ENCODE assay signal across 11 cellular contexts in the genomic region with DNA sequence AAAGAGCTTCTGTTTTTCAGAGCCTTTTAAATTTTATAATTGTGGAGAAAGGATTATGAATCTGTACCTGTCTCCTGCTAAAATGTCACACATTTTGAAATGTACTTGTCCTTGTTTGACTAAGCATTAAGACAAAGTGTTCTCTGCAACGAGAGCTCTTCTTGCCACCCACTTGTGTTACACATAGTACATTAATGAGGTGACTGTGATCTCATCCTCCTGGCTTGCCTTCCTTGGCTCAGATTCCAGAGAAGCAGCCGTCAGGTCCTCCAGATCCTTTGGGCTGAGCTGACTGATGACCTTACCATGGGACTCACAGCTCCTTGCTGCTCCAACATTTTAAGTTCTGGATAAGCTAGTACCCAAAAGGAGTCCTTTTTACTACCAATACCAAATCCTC.
DNase-seq lines count a peak whose midpoint lies in the region; ATAC-seq and TF ChIP-seq lines count a peak whose summit lies in the region.
"Had no signal": no experiment of that assay in that cellular context is flagged by ENCODE, and none has a peak within 500 bp of the region (broad histone marks: within the 10 kb centered on the region; RNA-seq: fewer than 3 reads in every experiment).

No MANE protein-coding gene starts in this region.

- peak overlapping the region in 1 of 7 donors; percentile 43 for H3K27ac Mint-ChIP-seq in CD14-positive monocyte

- peak; percentile 93 to 98 (median 97) for ATAC-seq in heart left ventricle

- H3K27me3 Mint-ChIP-seq in CD14-positive monocyte (ENCODE audit: low read depth in 3 of 3): peaks cover 2 to 9% (median 5%) of the 10 kb centered on the region in 3 donors

- no peak for TF ChIP-seq POLR2A in adrenal gland (IDR thresholded peaks at IDR 0.05)
- no peak for TF ChIP-seq POLR2A in heart left ventricle (IDR thresholded peaks at IDR 0.05)
- no peak for TF ChIP-seq POLR2A in thyroid gland (IDR thresholded peaks at IDR 0.05)

- H3K4me1 Mint-ChIP-seq in CD14-positive monocyte: no peaks in the 10 kb centered on the region

- no peaks in the 10 kb centered on the region for H3K27me3 ChIP-seq in adrenal gland
- peaks cover 0 to 4% (median 0%) of the 10 kb centered on the region in 9 donors for H3K27me3 ChIP-seq in heart left ventricle
- H3K27me3 ChIP-seq in thyroid gland: no peaks in the 10 kb centered on the region

- H3K4me3 ChIP-seq in adrenal gland: no peak overlapping the region
- no peak overlapping the region for H3K4me3 ChIP-seq in heart left ventricle
- H3K4me3 ChIP-seq in thyroid gland (replicated peaks in 1 of 3): no peak overlapping the region

- H3K4me3 Mint-ChIP-seq in CD14-positive monocyte: peak overlapping the region in 1 of 2 donors; percentile 24

- H3K4me1 ChIP-seq in adrenal gland (replicated peaks in 1 of 2) (no peaks in the 10 kb centered on the region), heart left ventricle (peaks cover 0 to 14% (median 0%) of the 10 kb centered on the region in 12 donors), thyroid gland (peaks cover 0 to 3% of the 10 kb centered on the region in 2 donors)

- H3K9me3 ChIP-seq in adrenal gland (replicated peaks in 1 of 3) (no peaks in the 10 kb centered on the region), heart left ventricle (peaks cover 0 to 8% (median 0%) of the 10 kb centered on the region in 12 donors), thyroid gland (no peaks in the 10 kb centered on the region)

- peak; percentile 55 for DNase-seq in DMS 273 (lab: John Stamatoyannopoulos, UW; ENCODE audit: unreplicated experiment)
- DNase-seq in DMS 273 treated with DMSO at 0.1 percent for 48 hours (lab: John Stamatoyannopoulos, UW): no peak
- peak in 5 of 7 donors; percentile 14 to 69 (median 30) for DNase-seq in adrenal gland
- DNase-seq in heart left ventricle: peak in 4 of 5 donors; percentile 28 to 82 (median 66)
- DNase-seq in thyroid gland: peak; percentile 6 to 26
- no peak for DNase-seq in CD14-positive monocyte (ENCODE audit: low spot score)
- no peak for DNase-seq in activated gamma-delta T cell treated with Interleukin-2 at 50 U/mL for 16 hours
- no peak for DNase-seq in NCI-H748 (lab: John Stamatoyannopoulos, UW; ENCODE audit: unreplicated experiment)
- DNase-seq: activated T-cell treated with anti-CD3 and anti-CD28 coated beads, Interleukin-2, amount 50 U/mL, for 48 hours; occipital lobe had no signal

- H3K27ac ChIP-seq in adrenal gland (no peak overlapping the region), heart left ventricle (peak overlapping the region in 4 of 12 donors; percentile 16 to 40 (median 32)), thyroid gland (no peak overlapping the region)
- H3K27ac ChIP-seq: 22Rv1 had no signal

- peaks cover 0 to 4% (median 0%) of the 10 kb centered on the region in 7 donors for H3K9me3 Mint-ChIP-seq in CD14-positive monocyte

- no peaks in the 10 kb centered on the region for H3K36me3 Mint-ChIP-seq in CD14-positive monocyte

- intact Hi-C loops in adrenal gland (cut with DNase I) (no loop called here), heart left ventricle (cut with DNase I) (loop anchor here in 1 of 10 donors (10.0 kb wide), 1 partner anchor 182 kb away; a partner anchor contains a TSS), thyroid gland (cut with DNase I) (no loop called here), CD14-positive monocyte (cut with micrococcal nuclease) (no loop called here)

- TF ChIP-seq CTCF in adrenal gland (IDR thresholded peaks at IDR 0.05) (no peak), heart left ventricle (IDR thresholded peaks at IDR 0.05) (no peak), thyroid gland (IDR thresholded peaks at IDR 0.05) (no peak), CD14-positive monocyte (IDR thresholded peaks at IDR 0.05) (no peak)

- WGBS in adrenal gland, 4 donors: 29 to 31% (median 30%) methylated on average over 2 of the region's 2 CpGs
- WGBS in heart left ventricle, 4 donors: 3 to 24% (median 19%) methylated on average over 2 of the region's 2 CpGs
- WGBS in thyroid gland, 2 donors: 12 to 29% methylated on average over 2 of the region's 2 CpGs

- H3K36me3 ChIP-seq in adrenal gland (replicated peaks in 1 of 2): no peaks in the 10 kb centered on the region
- no peaks in the 10 kb centered on the region for H3K36me3 ChIP-seq in heart left ventricle
- H3K36me3 ChIP-seq in thyroid gland: no peaks in the 10 kb centered on the region

Comparison
In these comparisons a context has a peak if more than half of its experiments do, and no peak if none do; other contexts are left out.
1. DNase-seq: peak in DMS 273 (single experiment), adrenal gland (5 of 7), heart left ventricle (4 of 5) and thyroid gland (2 of 2); none in DMS 273 treated with DMSO at 0.1 percent for 48 hours (single experiment), CD14-positive monocyte (single experiment), activated gamma-delta T cell treated with Interleukin-2 at 50 U/mL for 16 hours (single experiment) and NCI-H748 (single experiment).